ENCODE assay signal across 13 cellular contexts in the genomic region with DNA sequence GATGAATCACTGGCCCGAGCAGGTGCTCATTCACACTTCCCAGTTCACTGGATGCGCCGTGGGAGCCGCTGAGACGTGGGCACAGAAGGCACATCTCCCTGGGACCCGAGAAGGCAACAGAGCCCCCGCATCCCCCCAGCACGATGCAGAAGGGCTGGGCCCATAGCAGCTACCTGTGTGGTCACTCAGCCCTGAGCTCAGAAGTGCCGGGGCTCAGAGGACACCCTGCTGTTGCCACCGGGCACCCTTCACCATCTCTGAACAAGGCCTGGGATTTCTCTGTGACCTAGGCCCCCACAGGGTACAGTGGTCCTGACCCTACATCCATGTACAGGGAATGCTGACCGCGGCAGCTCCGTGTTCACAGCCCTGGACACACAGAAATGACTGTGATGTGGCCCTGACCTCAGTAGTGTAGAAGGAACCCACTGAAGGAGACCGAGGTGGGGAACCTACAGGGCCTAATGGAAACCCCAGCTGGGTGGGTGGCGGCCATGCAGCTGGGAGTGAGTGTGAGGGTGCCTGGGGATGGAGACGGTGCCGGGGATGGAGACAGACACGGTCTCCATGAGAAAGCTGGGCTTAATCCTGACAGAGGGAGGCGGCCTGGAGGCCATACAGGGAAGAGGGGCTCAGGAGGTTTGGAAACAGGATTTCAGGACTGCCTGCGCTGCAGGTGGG.
DNase-seq lines count a peak whose midpoint lies in the region; ATAC-seq, FAIRE-seq and TF ChIP-seq lines count a peak whose summit lies in the region.
"Had no signal": no experiment of that assay in that cellular context is flagged by ENCODE, and none has a peak within 500 bp of the region (broad histone marks: within the 10 kb centered on the region; RNA-seq: fewer than 3 reads in every experiment).

No MANE protein-coding gene starts in this region.

- no peaks in the 10 kb centered on the region; a peak in 1 of 5 replicates for H3K27me3 ChIP-seq in HepG2 (ENCODE audit: control insufficient read depth in 1 of 2, insufficient read depth in 2 of 2, low read length in 2 of 2)
- no peaks in the 10 kb centered on the region for H3K27me3 ChIP-seq in sigmoid colon

- H3K4me1 Mint-ChIP-seq in chondrocyte (ENCODE audit: low read depth), result peaks cover 31% of the 10 kb centered on the region
- H3K4me1 Mint-ChIP-seq: activated naive CD4-positive, alpha-beta T cell treated with anti-CD3 and anti-CD28 coated beads, Interleukin-2, amount 10 ng/mL, durations not matched to agents 7 days and 5 days had no signal

- TF ChIP-seq EP300 in HepG2 (IDR thresholded peaks at IDR 0.05; ENCODE audit: low read depth in 2 of 2, low read length in 2 of 2), result no peak
- no peak for TF ChIP-seq EP300 in HepG2 (CRISPR knock-in tag; IDR thresholded peaks at IDR 0.05; ENCODE audit: borderline replicate concordance)
- TF ChIP-seq EP300 in sigmoid colon (IDR thresholded peaks at IDR 0.05), result no peak

- POLR2A ChIA-PET in HepG2 (lab: Yijun Ruan, JAX), result interaction anchor here (0.6 to 1.9 kb wide), 11 partner anchors 13 to 328 kb away, joined by 3 to 6 read pairs (median 3); no protein-coding TSS in a partner anchor

- DNase-seq in cardiac septum (ENCODE audit: low spot score), result peak; percentile 75
- DNase-seq in Right ventricle myocardium inferior (ENCODE audit: missing footprints), result no peak
- no peak for DNase-seq in HepG2 (ENCODE audit: low spot score)
- peak; percentile 57 for DNase-seq in sigmoid colon
- no peak for DNase-seq in DMS79 (lab: John Stamatoyannopoulos, UW)
- DNase-seq in ureter (ENCODE audit: low spot score), result no peak
- DNase-seq in KG1 (lab: John Stamatoyannopoulos, UW), result no peak
- no peak for DNase-seq in chondrocyte (ENCODE audit: low spot score)
- DNase-seq: activated naive CD4-positive, alpha-beta T cell treated with anti-CD3 and anti-CD28 coated beads, Interleukin-2, amount 10 ng/mL, durations not matched to agents 7 days and 5 days; NCI-H1694 treated with DMSO at 0.1 percent for 48 hours; NCI-H526; stimulated activated naive CD8-positive, alpha-beta T cell treated with anti-CD3 and anti-CD28 coated beads, Interleukin-15, Interleukin-2, amounts not matched to agents 100 U/mL and 50 U/mL, for 24 hours had no signal

- in situ Hi-C loops in HepG2 (cut with HindIII; ENCODE audit: extremely low pct_ligation_motif_present, low pct_unique_long_range_greater_than_20kb), result no loop called here

- H4K20me1 ChIP-seq in HepG2 (ENCODE audit: insufficient read depth, low read length), result no peaks in the 10 kb centered on the region

- no peak overlapping the region for H3K27ac Mint-ChIP-seq in chondrocyte (ENCODE audit: unreplicated experiment)
- H3K27ac Mint-ChIP-seq: activated naive CD4-positive, alpha-beta T cell treated with anti-CD3 and anti-CD28 coated beads, Interleukin-2, amount 10 ng/mL, durations not matched to agents 7 days and 5 days; H9 had no signal

- FAIRE-seq in HepG2 (lab: Jason Lieb, UNC), result no peak

- no peak overlapping the region for H3K4me3 Mint-ChIP-seq in chondrocyte (ENCODE audit: unreplicated experiment)
- H3K4me3 Mint-ChIP-seq: activated naive CD4-positive, alpha-beta T cell treated with anti-CD3 and anti-CD28 coated beads, Interleukin-2, amount 10 ng/mL, durations not matched to agents 7 days and 5 days; H9 had no signal

- H3K4me3 ChIP-seq in HepG2 (replicated peaks in 1 of 3; ENCODE audit: insufficient read depth in 1 of 3, low read depth in 2 of 3, low read length in 3 of 3) (no peak overlapping the region; a peak in 1 of 6 replicates), sigmoid colon (no peak overlapping the region)

- intact Hi-C loops in cardiac septum (cut with DNase I) (loop anchor here (5.0 kb wide), 1 partner anchor 185 kb away; the partner anchor contains the start of gene GPC1), Right ventricle myocardium inferior (cut with DNase I) (loop anchor here (5.0 kb wide), 1 partner anchor 185 kb away; the partner anchor contains the start of gene GPC1), HepG2 (cut with micrococcal nuclease; ENCODE audit: unreplicated experiment) (loop anchor here (5.0 kb wide), 1 partner anchor 185 kb away; the partner anchor contains the start of gene GPC1), sigmoid colon (cut with DNase I) (loop anchor here (5.0 kb wide), 1 partner anchor 120 kb away; no protein-coding TSS in a partner anchor)

- H3K27ac ChIP-seq in HepG2 (ENCODE audit: extremely low read length, insufficient read depth, low read length), result no peak overlapping the region
- peak overlapping the region; percentile 70 to 80 (median 76) for H3K27ac ChIP-seq in sigmoid colon

- TF ChIP-seq POLR2A in HepG2 (IDR thresholded peaks at IDR 0.05; ENCODE audit: insufficient read depth in 1 of 2, low read depth in 2 of 2, low read length in 2 of 2), result no peak
- TF ChIP-seq POLR2A in sigmoid colon (IDR thresholded peaks at IDR 0.05), result no peak

- peak overlapping the region; percentile 83; the same call in 1 of the 2 replicates for H3K9ac ChIP-seq in HepG2 (ENCODE audit: insufficient read depth, low read depth, low read length)

- H3K36me3 ChIP-seq in HepG2 (replicated peaks in 1 of 2; ENCODE audit: control insufficient read depth in 1 of 2, insufficient read depth in 2 of 2, low read length in 2 of 2) (no peaks in the 10 kb centered on the region), sigmoid colon (no peaks in the 10 kb centered on the region)

- CTCF ChIA-PET in HepG2 (lab: Yijun Ruan, JAX; ENCODE audit: low intra/inter-chr PET ratio, low total read pairs), result no interaction called here

- no peaks in the 10 kb centered on the region for H3K9me3 ChIP-seq in HepG2 (ENCODE audit: low read length)
- no peaks in the 10 kb centered on the region for H3K9me3 ChIP-seq in sigmoid colon

- no peak for TF ChIP-seq CTCF in HepG2 (CRISPR knock-in tag; IDR thresholded peaks at IDR 0.05)
- no peak for TF ChIP-seq CTCF in sigmoid colon (IDR thresholded peaks at IDR 0.05)
- TF ChIP-seq CTCF in chondrocyte (IDR thresholded peaks at IDR 0.05), result no peak

- no peaks in the 10 kb centered on the region for H3K27me3 Mint-ChIP-seq in chondrocyte (ENCODE audit: low read depth)
- H3K27me3 Mint-ChIP-seq: activated naive CD4-positive, alpha-beta T cell treated with anti-CD3 and anti-CD28 coated beads, Interleukin-2, amount 10 ng/mL, durations not matched to agents 7 days and 5 days had no signal

- ATAC-seq in Right ventricle myocardium inferior (no peak), HepG2 (no peak)
- ATAC-seq: stimulated activated naive CD8-positive, alpha-beta T cell treated with anti-CD3 and anti-CD28 coated beads, Interleukin-15, Interleukin-2, amounts not matched to agents 100 U/mL and 50 U/mL, for 24 hours had no signal

- WGBS in HepG2 (ENCODE audit: low lambda C conversion rate), result 92% methylated on average over 20 of the region's 20 CpGs
- 81 to 84% methylated on average over 20 of the region's 20 CpGs for WGBS in sigmoid colon, 2 donors

- H3K79me2 ChIP-seq in HepG2 (ENCODE audit: insufficient read depth, low read length), result peaks cover 9% of the 10 kb centered on the region

- BruUV-seq in HepG2 (replicated peaks; lab: Mats Ljungman, UMichigan), result no TSS peak

- H3K4me1 ChIP-seq in HepG2 (ENCODE audit: insufficient read depth, low read length) (peaks cover 78% of the 10 kb centered on the region), sigmoid colon (peaks cover 0 to 24% (median 19%) of the 10 kb centered on the region in 4 donors)

- no peak for TF ChIP-seq RAD21 in HepG2 (CRISPR knock-in tag; IDR thresholded peaks at IDR 0.05)

- H3K9me3 Mint-ChIP-seq in chondrocyte (ENCODE audit: low read depth), result no peaks in the 10 kb centered on the region
- H3K9me3 Mint-ChIP-seq: activated naive CD4-positive, alpha-beta T cell treated with anti-CD3 and anti-CD28 coated beads, Interleukin-2, amount 10 ng/mL, durations not matched to agents 7 days and 5 days had no signal

- H2AFZ ChIP-seq in HepG2 (ENCODE audit: low read length), result no peak overlapping the region

- H3K36me3 Mint-ChIP-seq in chondrocyte (ENCODE audit: low read depth), result no peaks in the 10 kb centered on the region
- H3K36me3 Mint-ChIP-seq: activated naive CD4-positive, alpha-beta T cell treated with anti-CD3 and anti-CD28 coated beads, Interleukin-2, amount 10 ng/mL, durations not matched to agents 7 days and 5 days had no signal

- H3K4me2 ChIP-seq in HepG2 (ENCODE audit: low read depth, low read length), result peak overlapping the region; percentile 86

TF ChIP-seq in HepG2, 621 proteins besides CTCF, POLR2A, EP300 and RAD21 (continues in another document):
- TF ChIP-seq ZNF296 (CRISPR knock-in tag; conservative IDR thresholded peaks at IDR 0.05), result 0 out of 2 replicates have a peak, but pooled peaks have one; percentile 32

Comparison
In these comparisons a context has a peak if more than half of its experiments do, and no peak if none do; other contexts are left out.
1. DNase-seq: peak in cardiac septum (single experiment) and sigmoid colon (single experiment); none in Right ventricle myocardium inferior (single experiment), HepG2 (single experiment), DMS79 (single experiment), ureter (single experiment), KG1 (single experiment) and chondrocyte (single experiment).